Comparison of ENCODE assay signal across 18 cellular contexts in the genomic region with DNA sequence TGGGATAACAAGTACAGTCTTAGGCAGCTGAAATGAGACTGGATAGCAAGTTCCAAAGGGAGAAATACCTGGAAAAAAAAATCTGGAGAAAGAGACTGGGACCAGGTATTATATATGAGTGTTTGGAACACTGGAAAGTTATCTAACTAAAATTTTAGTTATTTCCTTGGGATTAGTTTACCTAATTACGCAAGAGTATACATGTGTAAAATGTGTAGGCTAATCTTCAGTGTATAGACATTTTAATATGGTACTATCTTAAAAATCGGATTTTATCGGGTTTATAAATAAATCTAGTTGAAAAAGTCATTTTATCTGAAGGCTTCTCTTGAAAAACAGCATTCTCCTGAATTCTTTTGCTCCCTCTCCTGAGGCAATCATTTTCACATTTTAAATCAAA. TPM values are rescaled to one million over a fixed set of nuclear protein-coding genes. Genes with fewer than 3 reads are reported as not detected.
DNase-seq lines count a peak whose midpoint lies in the region; ATAC-seq and TF ChIP-seq lines count a peak whose summit lies in the region.
"Had no signal": no experiment of that assay in that cellular context is flagged by ENCODE, and none has a peak within 500 bp of the region (broad histone marks: within the 10 kb centered on the region; RNA-seq: fewer than 3 reads in every experiment).

No MANE protein-coding gene starts in this region.

- intact Hi-C loops in thyroid gland (cut with DNase I) = no loop called here

- POLR2A ChIA-PET in WTC11 (lab: Charles Lee) = no interaction called here

- CTCF ChIA-PET in WTC11 (lab: Charles Lee) = no interaction called here

- no peak overlapping the region for H3K27ac ChIP-seq in GM23338 (ENCODE audit: low read depth)
- H3K27ac ChIP-seq in iPS-20b (ENCODE audit: low read length) = no peak overlapping the region
- H3K27ac ChIP-seq in thyroid gland = peak overlapping the region; percentile 49 to 65 (median 60)

- H3K9me2 ChIP-seq in GM23338 (ENCODE audit: insufficient read depth) = no peaks in the 10 kb centered on the region

- H3K4me1 Mint-ChIP-seq in GM23338 (peaks cover 28% of the 10 kb centered on the region), WTC11 (peaks cover 37% of the 10 kb centered on the region)

- H3K27ac Mint-ChIP-seq in GM23338 (peak overlapping the region; percentile 37), WTC11 (peak overlapping the region; percentile 14; the same call in 1 of the 2 replicates)
- H3K27ac Mint-ChIP-seq: CD4-positive, CD25-positive, alpha-beta regulatory T cell had no signal

- H3F3A ChIP-seq in GM23338 (replicated peaks; ENCODE audit: low read depth) = no peaks in the 10 kb centered on the region

- H3K4me2 ChIP-seq in GM23338 = no peak overlapping the region

- H3K36me3 ChIP-seq in GM23338 (ENCODE audit: insufficient read depth) = no peaks in the 10 kb centered on the region
- H3K36me3 ChIP-seq in iPS-20b (ENCODE audit: insufficient read depth, low read depth, low read length) = no peaks in the 10 kb centered on the region
- H3K36me3 ChIP-seq in thyroid gland = no peaks in the 10 kb centered on the region

- H3K4me3 Mint-ChIP-seq in GM23338 (no peak overlapping the region; the same call in 2 of the 3 replicates), WTC11 (no peak overlapping the region)

- peaks cover 5% of the 10 kb centered on the region for H3K27me3 Mint-ChIP-seq in GM23338 (ENCODE audit: insufficient read depth, low read depth, poor library complexity)
- H3K27me3 Mint-ChIP-seq in WTC11 (ENCODE audit: low read depth) = peaks cover 10% of the 10 kb centered on the region

- peaks cover 26% of the 10 kb centered on the region for H3K4me1 ChIP-seq in GM23338 (ENCODE audit: insufficient read depth)
- peaks cover 15% of the 10 kb centered on the region for H3K4me1 ChIP-seq in iPS-20b (ENCODE audit: insufficient read depth, low read length)
- H3K4me1 ChIP-seq in thyroid gland = peaks cover 30 to 42% of the 10 kb centered on the region in 2 donors

- WGBS in thyroid gland, 2 donors = 91 to 94% methylated on average over 3 of the region's 3 CpGs

- TF ChIP-seq CTCF in GM23338 (conservative IDR thresholded peaks at IDR 0.05; ENCODE audit: low read depth in 2 of 2) (no peak), WTC11 (IDR thresholded peaks at IDR 0.05) (no peak), thyroid gland (IDR thresholded peaks at IDR 0.05) (no peak)

- H3K36me3 Mint-ChIP-seq in GM23338 (ENCODE audit: low read depth) (peaks cover 20% of the 10 kb centered on the region), WTC11 (peaks cover 19% of the 10 kb centered on the region)

- H3K9me3 Mint-ChIP-seq in GM23338 (no peaks in the 10 kb centered on the region), WTC11 (no peaks in the 10 kb centered on the region)

- H3K4me3 ChIP-seq in GM23338 (no peak overlapping the region), iPS-20b (ENCODE audit: low read length) (no peak overlapping the region), thyroid gland (replicated peaks in 1 of 3) (no peak overlapping the region)

- no peak for DNase-seq in GM23338 (ENCODE audit: low spot score)
- DNase-seq in WTC11 (ENCODE audit: low spot score) = no peak
- no peak for DNase-seq in thyroid gland
- no peak for DNase-seq in NCI-H82 (lab: John Stamatoyannopoulos, UW)
- no peak for DNase-seq in NCI-H226
- DNase-seq: CD4-positive, CD25-positive, alpha-beta regulatory T cell; DMS 273 treated with DMSO at 0.1 percent for 48 hours; DMS79 treated with DMSO at 0.1 percent for 48 hours; GOT3; KG1; NCI-H1092 treated with DMSO at 0.1 percent for 48 hours; NCI-H1436 treated with DMSO at 0.1 percent for 48 hours; NCI-H1930; NCI-H510A; T-helper 1 cell had no signal

- TF ChIP-seq POLR2A in thyroid gland (IDR thresholded peaks at IDR 0.05) = no peak

- 0 out of 2 replicates have a peak overlapping the region, but pooled peaks have one; percentile 8 for H3K9ac ChIP-seq in iPS-20b (ENCODE audit: low read depth, low read length)

- peaks cover 82% of the 10 kb centered on the region for H3K79me2 ChIP-seq in GM23338 (replicated peaks; ENCODE audit: insufficient read depth)

- ATAC-seq in GM23338 (no peak), WTC11 (no peak), HG03439 (IDR thresholded peaks at IDR 0.05; ENCODE audit: unreplicated experiment) (no peak)
- ATAC-seq: SK-N-SH treated with all-trans-retinoic acid at 6 μM for 48 hours had no signal

- no peaks in the 10 kb centered on the region; the same call in 1 of the 2 replicates for H4K20me1 ChIP-seq in GM23338 (replicated peaks; ENCODE audit: insufficient read depth)

- H3K27me3 ChIP-seq in GM23338 (ENCODE audit: insufficient read depth) = peaks cover 5% of the 10 kb centered on the region; the same call in 1 of the 2 replicates
- peaks cover 5% of the 10 kb centered on the region; the same call in 1 of the 2 replicates for H3K27me3 ChIP-seq in iPS-20b (ENCODE audit: insufficient read depth, low read length)
- no peaks in the 10 kb centered on the region for H3K27me3 ChIP-seq in thyroid gland

- H3K9me3 ChIP-seq in iPS-20b (ENCODE audit: insufficient read depth, low read depth, low read length) = no peaks in the 10 kb centered on the region
- no peaks in the 10 kb centered on the region for H3K9me3 ChIP-seq in thyroid gland

- no peak overlapping the region for H2AFZ ChIP-seq in GM23338

TF ChIP-seq in GM23338, 12 proteins besides CTCF, POLR2A, EP300 and RAD21 (continues in another document):
- TF ChIP-seq STAT1 (IDR thresholded peaks at IDR 0.05; ENCODE audit: unreplicated experiment) = no peak
- TF ChIP-seq EZH2 (IDR thresholded peaks at IDR 0.05; ENCODE audit: low read depth, unreplicated experiment) = no peak
- no peak for TF ChIP-seq POLR2AphosphoS5 (IDR thresholded peaks at IDR 0.05; ENCODE audit: low read depth)

TF ChIP-seq in WTC11, 78 proteins besides CTCF, POLR2A, EP300 and RAD21 (continues in another document):
- TF ChIP-seq HMGXB4 (CRISPR knock-in tag; IDR thresholded peaks at IDR 0.05) (no peak), STAT6 (CRISPR knock-in tag; conservative IDR thresholded peaks at IDR 0.05; ENCODE audit: low read depth) (no peak), ZNF263 (CRISPR knock-in tag; IDR thresholded peaks at IDR 0.05; ENCODE audit: low read depth) (no peak), NR2C2 (CRISPR knock-in tag; IDR thresholded peaks at IDR 0.05) (no peak), MAX (CRISPR knock-in tag; IDR thresholded peaks at IDR 0.05) (no peak), ZBTB21 (CRISPR knock-in tag; IDR thresholded peaks at IDR 0.05; ENCODE audit: borderline replicate concordance) (no peak), GTF2I (CRISPR knock-in tag; conservative IDR thresholded peaks at IDR 0.05) (no peak)
- TF ChIP-seq, protein P1, sequence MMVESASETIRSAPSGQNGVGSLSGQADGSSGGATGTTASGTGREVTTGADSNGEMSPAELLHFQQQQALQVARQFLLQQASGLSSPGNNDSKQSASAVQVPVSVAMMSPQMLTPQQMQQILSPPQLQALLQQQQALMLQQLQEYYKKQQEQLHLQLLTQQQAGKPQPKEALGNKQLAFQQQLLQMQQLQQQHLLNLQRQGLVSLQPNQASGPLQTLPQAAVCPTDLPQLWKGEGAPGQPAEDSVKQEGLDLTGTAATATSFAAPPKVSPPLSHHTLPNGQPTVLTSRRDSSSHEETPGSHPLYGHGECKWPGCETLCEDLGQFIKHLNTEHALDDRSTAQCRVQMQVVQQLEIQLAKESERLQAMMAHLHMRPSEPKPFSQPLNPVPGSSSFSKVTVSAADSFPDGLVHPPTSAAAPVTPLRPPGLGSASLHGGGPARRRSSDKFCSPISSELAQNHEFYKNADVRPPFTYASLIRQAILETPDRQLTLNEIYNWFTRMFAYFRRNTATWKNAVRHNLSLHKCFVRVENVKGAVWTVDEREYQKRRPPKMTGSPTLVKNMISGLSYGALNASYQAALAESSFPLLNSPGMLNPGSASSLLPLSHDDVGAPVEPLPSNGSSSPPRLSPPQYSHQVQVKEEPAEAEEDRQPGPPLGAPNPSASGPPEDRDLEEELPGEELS (CRISPR knock-in tag; IDR thresholded peaks at IDR 0.05) = no peak

RNA-seq across cellular contexts. Expression of gene EPB41L5, which starts 3.9 kb away (rescaled TPM):
- 35.4 and 35.5 TPM in 2 replicates for total RNA-seq in GM23338 (2014; rRNA removed; shearing (Covaris generic))
- 13.9 and 15.5 TPM in 2 replicates for polyA plus RNA-seq in GM23338 (2016; fragmentation: Nextera tagmentation; extraction: Ambion mirVana)
- total RNA-seq in WTC11 (2021) (34.9 to 40.0 TPM (median 37.7 TPM) in 3 replicates), thyroid gland (100 to 1,000 TPM in 3 of 4 donors, 10 to 100 TPM in 1; 82.2 to 126 (median 116) TPM)

Comparison
In these comparisons a context has a peak if more than half of its experiments do, and no peak if none do; other contexts are left out.
1. H3K27ac ChIP-seq: peak in thyroid gland (3 of 3); none in GM23338 (single experiment) and iPS-20b (single experiment).